In the genomic region with DNA sequence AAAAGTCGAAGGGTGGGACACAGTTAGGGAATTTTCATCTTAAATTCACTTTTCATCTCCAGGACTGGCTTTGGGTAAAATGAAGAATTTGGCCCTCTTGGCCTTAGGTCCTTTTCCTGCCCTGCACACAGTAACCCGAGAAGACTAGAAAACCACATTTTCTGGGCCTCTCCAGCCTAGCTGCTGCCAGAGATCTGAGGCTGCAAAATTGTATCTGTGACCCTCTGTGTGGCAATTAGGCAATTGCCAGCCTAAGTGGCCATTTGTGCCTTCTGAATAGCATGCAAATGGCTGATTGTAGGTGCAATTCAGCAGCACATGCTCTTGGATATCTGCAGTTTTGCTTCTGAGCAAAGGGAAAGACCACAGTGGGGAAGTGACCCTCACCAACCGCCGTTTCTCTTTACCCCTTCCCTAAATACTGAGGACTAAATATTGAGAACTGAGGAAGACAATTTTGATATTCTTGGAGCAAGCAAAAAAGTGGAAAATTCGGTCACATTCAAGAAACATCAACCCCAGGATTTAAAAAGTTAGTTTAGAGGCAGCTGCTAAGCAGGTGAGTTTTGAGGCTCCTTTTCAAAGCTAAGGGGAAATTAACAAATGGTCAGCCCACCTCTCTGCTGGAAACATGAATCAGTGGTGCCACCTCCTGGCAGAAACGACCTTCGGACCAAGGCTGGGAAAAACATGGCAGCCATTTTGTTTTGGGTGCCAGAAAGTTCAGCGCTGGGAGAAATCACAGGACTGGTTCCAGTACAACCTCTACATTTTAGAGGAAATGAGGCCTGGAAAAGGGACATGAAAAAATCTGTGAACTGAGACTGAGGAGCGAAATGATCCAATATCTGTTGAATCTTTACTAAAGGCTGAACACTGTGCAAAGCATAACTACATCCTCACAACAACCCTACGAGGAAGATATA, we compare ENCODE assay signal across 8 cellular contexts. TPM values are rescaled to one million over a fixed set of nuclear protein-coding genes. Genes with fewer than 3 reads are reported as not detected.
DNase-seq lines count a peak whose midpoint lies in the region; ATAC-seq and TF ChIP-seq lines count a peak whose summit lies in the region.

No MANE protein-coding gene starts in this region.

- no peaks in the 10 kb centered on the region for H3K9me3 Mint-ChIP-seq in MCF 10A (ENCODE audit: unreplicated experiment)

- no peaks in the 10 kb centered on the region for H3K9me3 ChIP-seq in breast epithelium

- TF ChIP-seq CTCF in MCF 10A (IDR thresholded peaks at IDR 0.05; ENCODE audit: unreplicated experiment) (peak; percentile 65), breast epithelium (IDR thresholded peaks at IDR 0.05) (peak in 1 of 3 donors; percentile 35), RWPE1 (conservative IDR thresholded peaks at IDR 0.05; ENCODE audit: low read depth) (no peak; the same call in 1 of the 2 replicates), fibroblast of villous mesenchyme (IDR thresholded peaks at IDR 0.05; ENCODE audit: insufficient read depth, low read depth, low read length) (peak; percentile 85)

- H3K27ac ChIP-seq in breast epithelium (no peak overlapping the region), RWPE1 (no peak overlapping the region)

- H3K36me3 Mint-ChIP-seq in MCF 10A (ENCODE audit: insufficient read depth, unreplicated experiment): no peaks in the 10 kb centered on the region

- DNase-seq in MCF 10A (ENCODE audit: unreplicated experiment) (peak; percentile 71), breast epithelium (ENCODE audit: low spot score in 2 of 2) (no peak), HK-2 (ENCODE audit: unreplicated experiment) (peak; percentile 53), RWPE1 (ENCODE audit: low spot score) (peak; percentile 38), fibroblast of villous mesenchyme (ENCODE audit: low read depth) (peak; percentile 68)
- DNase-seq in stimulated activated CD8-positive, alpha-beta memory T cell treated with anti-CD3 and anti-CD28 coated beads, Interleukin-15, amount 100 ng/mL, for 48 hours (ENCODE audit: low read depth in 2 of 2): peak; percentile 1 to 3

- no peak for TF ChIP-seq POLR2A in breast epithelium (IDR thresholded peaks at IDR 0.05)

- no peak overlapping the region for H3K27ac Mint-ChIP-seq in MCF 10A (ENCODE audit: low read depth, unreplicated experiment)

- no peaks in the 10 kb centered on the region for H3K4me1 ChIP-seq in breast epithelium

- intact Hi-C loops in MCF 10A (cut with micrococcal nuclease) (loop anchor here (1.0 kb wide), 1 partner anchor 151 kb away; no protein-coding TSS in a partner anchor), breast epithelium (cut with DNase I; ENCODE audit: low total_unique reads) (no loop called here)

- no TSS peak for BruUV-seq in MCF 10A (replicated peaks; lab: Mats Ljungman, UMichigan)

- H3K4me3 ChIP-seq in breast epithelium (no peak overlapping the region), fibroblast of villous mesenchyme (ENCODE audit: low read depth, low read length) (no peak overlapping the region)

- H3K27me3 ChIP-seq in breast epithelium: no peaks in the 10 kb centered on the region

- H3K27me3 Mint-ChIP-seq in MCF 10A (ENCODE audit: insufficient read depth, unreplicated experiment): no peaks in the 10 kb centered on the region

- CTCF ChIA-PET in MCF 10A (lab: Yijun Ruan, JAX) (interaction anchor here (0.6 to 5.4 kb wide), 19 partner anchors 9 to 403 kb away, joined by 3 to 79 read pairs (median 4); no protein-coding TSS in a partner anchor), RWPE1 (lab: Yijun Ruan, JAX) (interaction anchor here (0.7 kb wide), 1 partner anchor 73 kb away, joined by 4 read pairs; no protein-coding TSS in a partner anchor)

- ATAC-seq in HG03159 (IDR thresholded peaks at IDR 0.05; ENCODE audit: unreplicated experiment) (no peak), GM21526 (IDR thresholded peaks at IDR 0.05; ENCODE audit: low FRiP score, unreplicated experiment) (no peak)

- POLR2A ChIA-PET in MCF 10A (lab: Yijun Ruan, JAX): interaction anchor here (0.9 kb wide), 1 partner anchor 145 kb away, joined by 3 read pairs; no protein-coding TSS in a partner anchor
- POLR2A ChIA-PET in RWPE1 (lab: Yijun Ruan, JAX; ENCODE audit: low non-redundant PET): no interaction called here

- H3K36me3 ChIP-seq in breast epithelium: no peaks in the 10 kb centered on the region

- H3K4me1 Mint-ChIP-seq in MCF 10A (ENCODE audit: insufficient read depth, unreplicated experiment): peaks cover 13% of the 10 kb centered on the region

- H3K4me3 Mint-ChIP-seq in MCF 10A (ENCODE audit: unreplicated experiment): no peak overlapping the region

RNA-seq across cellular contexts. Expression of a gene that starts 56.6 kb away (rescaled TPM):
- total RNA-seq in MCF 10A (2022) (1.3 and 3.5 TPM in 2 replicates), breast epithelium (10 to 100 TPM in 1 of 3 donors, 1 to 10 TPM in 2; 5.2 to 11.6 (median 5.8) TPM), fibroblast of villous mesenchyme (6.4 and 6.9 TPM in 2 replicates)

Comparison
In these comparisons a context has a peak if more than half of its experiments do, and no peak if none do; other contexts are left out.
1. DNase-seq: peak in MCF 10A (single experiment), HK-2 (single experiment), RWPE1 (single experiment), fibroblast of villous mesenchyme (single experiment) and stimulated activated CD8-positive, alpha-beta memory T cell treated with anti-CD3 and anti-CD28 coated beads, Interleukin-15, amount 100 ng/mL, for 48 hours (2 of 2); none in breast epithelium (0 of 2).